16 cellular contexts compared by ENCODE assay signal in the genomic region with DNA sequence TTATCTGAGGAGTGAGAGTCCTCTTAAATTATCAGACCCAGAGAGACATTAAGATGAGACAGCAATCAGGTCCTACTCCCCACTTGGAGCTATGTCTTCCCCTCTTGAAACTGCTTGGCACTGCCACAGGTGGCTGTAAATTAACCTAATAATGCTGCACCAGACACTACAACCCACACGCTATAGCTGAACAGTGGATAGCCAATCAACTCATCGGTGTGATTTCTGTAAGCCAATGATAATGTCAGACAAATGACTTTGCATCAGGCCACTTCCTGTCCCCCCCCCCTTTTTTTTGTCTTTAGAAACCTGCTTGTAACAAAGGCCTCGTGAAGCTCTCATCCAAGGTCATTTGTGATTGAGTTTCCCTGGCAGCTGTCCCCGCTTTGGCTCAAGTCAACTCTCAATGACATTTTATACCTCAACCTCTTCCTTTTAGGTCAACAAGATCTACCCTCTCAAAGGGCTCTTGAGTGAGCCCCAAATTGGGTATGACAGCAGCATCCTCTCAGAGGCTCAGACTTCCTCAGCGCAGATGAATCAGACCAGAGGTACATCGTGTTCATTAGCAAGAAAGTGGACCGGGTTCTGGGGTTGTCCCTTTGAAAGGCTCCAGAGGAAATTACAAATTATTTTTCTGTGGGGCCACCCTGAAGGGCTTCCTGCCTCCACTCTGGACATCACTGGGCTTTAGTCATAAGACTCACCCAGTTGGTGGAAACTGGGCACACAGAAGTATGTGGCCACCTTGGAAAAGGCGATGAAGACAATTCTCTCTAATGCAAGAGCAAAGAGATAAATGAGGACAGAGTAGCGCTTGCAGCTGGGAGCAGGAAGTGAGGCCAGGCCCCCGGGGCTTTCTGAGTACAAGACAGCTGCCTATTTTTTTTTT.
A peak's percentile ranks its signal among the peaks of the same experiment; 100 is the strongest.
DNase-seq lines count a peak whose midpoint lies in the region; ATAC-seq and TF ChIP-seq lines count a peak whose summit lies in the region.
"Had no signal": no experiment of that assay in that cellular context is flagged by ENCODE, and none has a peak within 500 bp of the region (broad histone marks: within the 10 kb centered on the region; RNA-seq: fewer than 3 reads in every experiment).

No MANE protein-coding gene starts in this region.

- 54 to 64% (median 57%) methylated on average over 10 of the region's 10 CpGs for WGBS in heart left ventricle, 4 donors

- CTCF ChIA-PET in Panc1 (lab: Charles Lee), result interaction anchor here (0.6 kb wide), 1 partner anchor 109 kb away, joined by 9 read pairs; no protein-coding TSS in a partner anchor

- DNase-seq in heart left ventricle, result peak in 2 of 5 donors; percentile 42 to 45
- no peak for DNase-seq in Right ventricle myocardium inferior (ENCODE audit: missing footprints)
- no peak for DNase-seq in Panc1 (ENCODE audit: low read depth, low spot score)
- peak; percentile 40 for DNase-seq in fibroblast of pulmonary artery (ENCODE audit: low read depth)
- DNase-seq in vagina (ENCODE audit: extremely low spot score in 2 of 2), result peak in 1 of 2 donors; percentile 76
- DNase-seq in activated CD8-positive, alpha-beta memory T cell treated with anti-CD3 and anti-CD28 coated beads, Interleukin-2, amount 50 U/mL, for 48 hours, result no peak
- DNase-seq in T-helper 2 cell treated with Interferon-gamma antibody and Interleukin-4, amounts not matched to agents 5 μg/mL and 100 μg/mL, for 36 hours (ENCODE audit: low spot score), result no peak
- DNase-seq: activated CD8-positive, alpha-beta memory T cell treated with anti-CD3 and anti-CD28 coated beads for 24 hours; MV-4-11; NCI-H526 had no signal

- intact Hi-C loops in heart left ventricle (cut with DNase I), result loop anchor here in 9 of 10 donors (5.0 to 10.0 kb wide), 4 partner anchors 246 to 316 kb away; a partner anchor contains a TSS
- intact Hi-C loops in Right ventricle myocardium inferior (cut with DNase I), result loop anchor here (5.0 to 10.0 kb wide), 2 partner anchors 253 to 316 kb away; a partner anchor contains a TSS
- intact Hi-C loops in Panc1 (cut with micrococcal nuclease; ENCODE audit: unreplicated experiment), result loop anchor here (10.0 kb wide), 2 partner anchors 246 to 316 kb away; no protein-coding TSS in a partner anchor
- intact Hi-C loops in vagina (cut with DNase I), result loop anchor here (5.0 to 10.0 kb wide), 2 partner anchors 253 to 316 kb away; a partner anchor contains a TSS

- H3K36me3 ChIP-seq in heart left ventricle (no peaks in the 10 kb centered on the region), Panc1 (ENCODE audit: control insufficient read depth, insufficient read depth, low read length) (no peaks in the 10 kb centered on the region), vagina (no peaks in the 10 kb centered on the region)
- H3K36me3 ChIP-seq: thoracic aorta had no signal

- no peak overlapping the region for H3K4me3 Mint-ChIP-seq in T-helper 2 cell treated with Interferon-gamma antibody and Interleukin-4, amounts not matched to agents 5 μg/mL and 100 μg/mL, for 36 hours
- H3K4me3 Mint-ChIP-seq in activated T-helper 17 cell treated with anti-CD3 and anti-CD28 coated beads, Interleukin-2, amount 50 U/mL, for 72 hours, result no peak overlapping the region
- H3K4me3 Mint-ChIP-seq: memory B cell had no signal

- TF ChIP-seq CTCF in heart left ventricle (IDR thresholded peaks at IDR 0.05) (no peak), Panc1 (IDR thresholded peaks at IDR 0.05) (no peak), fibroblast of pulmonary artery (IDR thresholded peaks at IDR 0.05; ENCODE audit: low read length, missing control alignments) (no peak), vagina (IDR thresholded peaks at IDR 0.05) (no peak)

- no peak for TF ChIP-seq POLR2A in heart left ventricle (IDR thresholded peaks at IDR 0.05)
- no peak for TF ChIP-seq POLR2A in vagina (IDR thresholded peaks at IDR 0.05)

- H3K4me3 ChIP-seq in heart left ventricle, result no peak overlapping the region
- no peak overlapping the region for H3K4me3 ChIP-seq in Panc1 (ENCODE audit: low read depth in 2 of 2, low read length in 2 of 2)
- no peak overlapping the region for H3K4me3 ChIP-seq in fibroblast of pulmonary artery (replicated peaks; ENCODE audit: low read depth, low read length)
- no peak overlapping the region for H3K4me3 ChIP-seq in vagina
- H3K4me3 ChIP-seq: thoracic aorta had no signal

- BruUV-seq in Panc1 (replicated peaks; lab: Mats Ljungman, UMichigan), result no TSS peak

- peaks cover 12% of the 10 kb centered on the region for H3K4me1 Mint-ChIP-seq in T-helper 2 cell treated with Interferon-gamma antibody and Interleukin-4, amounts not matched to agents 5 μg/mL and 100 μg/mL, for 36 hours (ENCODE audit: low read depth)
- peaks cover 13% of the 10 kb centered on the region for H3K4me1 Mint-ChIP-seq in activated T-helper 17 cell treated with anti-CD3 and anti-CD28 coated beads, Interleukin-2, amount 50 U/mL, for 72 hours

- no peaks in the 10 kb centered on the region for H3K9me3 ChIP-seq in heart left ventricle
- no peaks in the 10 kb centered on the region for H3K9me3 ChIP-seq in Panc1 (ENCODE audit: control insufficient read depth, insufficient read depth, low read depth, low read length)
- no peaks in the 10 kb centered on the region for H3K9me3 ChIP-seq in vagina
- H3K9me3 ChIP-seq: thoracic aorta had no signal

- POLR2A ChIA-PET in Panc1 (lab: Charles Lee), result interaction anchor here (0.6 kb wide), 1 partner anchor 251 kb away, joined by 4 read pairs; no protein-coding TSS in a partner anchor

- H3K27me3 Mint-ChIP-seq in T-helper 2 cell treated with Interferon-gamma antibody and Interleukin-4, amounts not matched to agents 5 μg/mL and 100 μg/mL, for 36 hours (ENCODE audit: low read depth), result no peaks in the 10 kb centered on the region
- peaks cover 10% of the 10 kb centered on the region for H3K27me3 Mint-ChIP-seq in activated T-helper 17 cell treated with anti-CD3 and anti-CD28 coated beads, Interleukin-2, amount 50 U/mL, for 72 hours

- H3K4me1 ChIP-seq in heart left ventricle (peaks cover 0 to 36% (median 12%) of the 10 kb centered on the region in 12 donors), Panc1 (ENCODE audit: control insufficient read depth, insufficient read depth, low read length) (no peaks in the 10 kb centered on the region; the same call in 1 of the 2 replicates), vagina (peaks cover 41% of the 10 kb centered on the region)

- peak; percentile 3 to 31 (median 7) for ATAC-seq in heart left ventricle
- no peak for ATAC-seq in Right ventricle myocardium inferior
- ATAC-seq in Panc1, result no peak
- no peak for ATAC-seq in activated T-helper 17 cell treated with anti-CD3 and anti-CD28 coated beads, Interleukin-2, amount 50 U/mL, for 72 hours (replicated peaks)
- ATAC-seq: esophagus mucosa had no signal

- no peak overlapping the region for H3K27ac Mint-ChIP-seq in T-helper 2 cell treated with Interferon-gamma antibody and Interleukin-4, amounts not matched to agents 5 μg/mL and 100 μg/mL, for 36 hours
- no peak overlapping the region for H3K27ac Mint-ChIP-seq in activated T-helper 17 cell treated with anti-CD3 and anti-CD28 coated beads, Interleukin-2, amount 50 U/mL, for 72 hours
- H3K27ac Mint-ChIP-seq: memory B cell had no signal

- no peaks in the 10 kb centered on the region for H3K9me3 Mint-ChIP-seq in T-helper 2 cell treated with Interferon-gamma antibody and Interleukin-4, amounts not matched to agents 5 μg/mL and 100 μg/mL, for 36 hours
- no peaks in the 10 kb centered on the region for H3K9me3 Mint-ChIP-seq in activated T-helper 17 cell treated with anti-CD3 and anti-CD28 coated beads, Interleukin-2, amount 50 U/mL, for 72 hours
- H3K9me3 Mint-ChIP-seq: activated naive CD4-positive, alpha-beta T cell treated with anti-CD3 and anti-CD28 coated beads, Interleukin-2, amount 50 U/mL, for 72 hours; memory B cell had no signal

- no peaks in the 10 kb centered on the region for H3K36me3 Mint-ChIP-seq in T-helper 2 cell treated with Interferon-gamma antibody and Interleukin-4, amounts not matched to agents 5 μg/mL and 100 μg/mL, for 36 hours (ENCODE audit: low read depth)
- H3K36me3 Mint-ChIP-seq in activated T-helper 17 cell treated with anti-CD3 and anti-CD28 coated beads, Interleukin-2, amount 50 U/mL, for 72 hours (ENCODE audit: low read depth), result no peaks in the 10 kb centered on the region
- H3K36me3 Mint-ChIP-seq: activated naive CD4-positive, alpha-beta T cell treated with anti-CD3 and anti-CD28 coated beads, Interleukin-2, amount 50 U/mL, for 72 hours had no signal

- peak overlapping the region; percentile 11 to 82 (median 76) for H3K27ac ChIP-seq in heart left ventricle
- peak overlapping the region; percentile 36; the same call in 1 of the 2 replicates for H3K27ac ChIP-seq in Panc1 (ENCODE audit: low read length)
- peak overlapping the region; percentile 98 for H3K27ac ChIP-seq in vagina
- H3K27ac ChIP-seq: RWPE1, thoracic aorta had no signal

- in situ Hi-C loops in Panc1 (cut with HindIII; ENCODE audit: low pct_unique_long_range_greater_than_20kb, low sequenced_read_pairs), result no loop called here

- H3K27me3 ChIP-seq in heart left ventricle, result no peaks in the 10 kb centered on the region
- H3K27me3 ChIP-seq in Panc1 (ENCODE audit: control insufficient read depth, insufficient read depth, low read length), result no peaks in the 10 kb centered on the region
- no peaks in the 10 kb centered on the region for H3K27me3 ChIP-seq in vagina

Comparison
In these comparisons a context has a peak if more than half of its experiments do, and no peak if none do; other contexts are left out.
1. ATAC-seq: peak in heart left ventricle (4 of 4); none in Right ventricle myocardium inferior (single experiment), Panc1 (single experiment) and activated T-helper 17 cell treated with anti-CD3 and anti-CD28 coated beads, Interleukin-2, amount 50 U/mL, for 72 hours (single experiment).
2. H3K27ac ChIP-seq: peak in every context shown above with its lines; median percentile 98 in vagina; 76 in heart left ventricle; 36 in Panc1.